1 cellular context compared by ENCODE assay signal in genomic region chr10:5812283-5813090, GRCh38.
TF ChIP-seq lines count a peak whose summit lies in the region.

No MANE protein-coding gene starts in this region.

TF ChIP-seq in HepG2, 621 proteins besides CTCF, POLR2A, EP300 and RAD21 (continued from another document and continues in another):
- TF ChIP-seq ATF3 (CRISPR knock-in tag; IDR thresholded peaks at IDR 0.05) = no peak
- TF ChIP-seq RORA (CRISPR knock-in tag; IDR thresholded peaks at IDR 0.05) = no peak
- no peak; the same call in 1 of the 2 replicates for TF ChIP-seq HINFP (CRISPR knock-in tag; IDR thresholded peaks at IDR 0.05; ENCODE audit: low read depth)
- peak; percentile 37; the same call in 1 of the 2 replicates for TF ChIP-seq ZNF768 (CRISPR knock-in tag; IDR thresholded peaks at IDR 0.05)
- TF ChIP-seq ZNF800 (CRISPR knock-in tag; IDR thresholded peaks at IDR 0.05) = 0 out of 2 replicates have a peak, but pooled peaks have one; percentile 37
- TF ChIP-seq PHF8 (CRISPR knock-in tag; IDR thresholded peaks at IDR 0.05) = peak; percentile 56
- peak; percentile 52; the same call in 1 of the 2 replicates for TF ChIP-seq ZNF772 (CRISPR knock-in tag; IDR thresholded peaks at IDR 0.05)
- 0 out of 2 replicates have a peak, but pooled peaks have one; percentile 18 for TF ChIP-seq MTA1 (CRISPR knock-in tag; IDR thresholded peaks at IDR 0.05; ENCODE audit: borderline replicate concordance)
- TF ChIP-seq ZNF556 (CRISPR knock-in tag; IDR thresholded peaks at IDR 0.05; ENCODE audit: borderline replicate concordance) = 0 out of 2 replicates have a peak, but pooled peaks have one; percentile 73
- TF ChIP-seq ZBTB26 (CRISPR knock-in tag; IDR thresholded peaks at IDR 0.05; ENCODE audit: borderline replicate concordance) = 0 out of 2 replicates have a peak, but pooled peaks have one; percentile 30
- no peak for TF ChIP-seq ZSCAN30 (CRISPR knock-in tag; IDR thresholded peaks at IDR 0.05)
- TF ChIP-seq HDAC1 (CRISPR knock-in tag; IDR thresholded peaks at IDR 0.05) = peak; percentile 6; the same call in 1 of the 2 replicates
- TF ChIP-seq TFDP1 (CRISPR knock-in tag; IDR thresholded peaks at IDR 0.05; ENCODE audit: borderline replicate concordance) = no peak
- 0 out of 2 replicates have a peak, but pooled peaks have one; percentile 42 for TF ChIP-seq ZBTB8A (CRISPR knock-in tag; IDR thresholded peaks at IDR 0.05; ENCODE audit: borderline replicate concordance, low read depth)
- 0 out of 2 replicates have a peak, but pooled peaks have one; percentile 41 for TF ChIP-seq ZNF503 (CRISPR knock-in tag; IDR thresholded peaks at IDR 0.05)
- peak in 1 of 2 experiments; percentile 4; a peak in 1 of 4 replicates for TF ChIP-seq REST (IDR thresholded peaks at IDR 0.05; ENCODE audit: borderline replicate concordance in 1 of 2, low read depth in 1 of 2, low read length in 2 of 2)
- 0 out of 2 replicates have a peak, but pooled peaks have one; percentile 17 for TF ChIP-seq HES4 (CRISPR knock-in tag; IDR thresholded peaks at IDR 0.05; ENCODE audit: borderline replicate concordance)
- TF ChIP-seq NONO (IDR thresholded peaks at IDR 0.05) = no peak
- TF ChIP-seq NONO (CRISPR knock-in tag; conservative IDR thresholded peaks at IDR 0.05) = peak; percentile 14; the same call in 1 of the 2 replicates
- TF ChIP-seq ZBTB7B (CRISPR knock-in tag; IDR thresholded peaks at IDR 0.05) = peak; percentile 64; the same call in 1 of the 2 replicates
- TF ChIP-seq SRY (CRISPR knock-in tag; IDR thresholded peaks at IDR 0.05) = peak; percentile 33; the same call in 1 of the 2 replicates
- peak; percentile 47; the same call in 1 of the 2 replicates for TF ChIP-seq ZNF589 (CRISPR knock-in tag; conservative IDR thresholded peaks at IDR 0.05)
- 0 out of 2 replicates have a peak, but pooled peaks have one; percentile 10 for TF ChIP-seq HNRNPUL1 (IDR thresholded peaks at IDR 0.05; ENCODE audit: low read depth, low read length)
- TF ChIP-seq ZBTB40 (IDR thresholded peaks at IDR 0.05) = no peak
- 0 out of 2 replicates have a peak, but pooled peaks have one; percentile 34 for TF ChIP-seq ZBTB40 (CRISPR knock-in tag; IDR thresholded peaks at IDR 0.05)
- TF ChIP-seq PBX2 (CRISPR knock-in tag; IDR thresholded peaks at IDR 0.05) = no peak
- TF ChIP-seq KDM3A (CRISPR knock-in tag; IDR thresholded peaks at IDR 0.05; ENCODE audit: low read depth) = no peak
- no peak for TF ChIP-seq KAT2B (IDR thresholded peaks at IDR 0.05; ENCODE audit: borderline replicate concordance, low read depth, low read length)
- 0 out of 2 replicates have a peak, but pooled peaks have one; percentile 53 for TF ChIP-seq MLLT10 (CRISPR knock-in tag; IDR thresholded peaks at IDR 0.05)
- TF ChIP-seq ZNF329 (CRISPR knock-in tag; IDR thresholded peaks at IDR 0.05; ENCODE audit: low read depth) = 0 out of 2 replicates have a peak, but pooled peaks have one; percentile 18
